Comparison of ENCODE assay signal across 8 cellular contexts in genomic region chr5:154197801-154198461, GRCh38. TPM values are rescaled to one million over a fixed set of nuclear protein-coding genes. Genes with fewer than 3 reads are reported as not detected.
DNase-seq lines count a peak whose midpoint lies in the region; ATAC-seq and TF ChIP-seq lines count a peak whose summit lies in the region.

No MANE protein-coding gene starts in this region.

- ATAC-seq in HG02938 (IDR thresholded peaks at IDR 0.05; ENCODE audit: unreplicated experiment) (no peak), GM21723 (IDR thresholded peaks at IDR 0.05; ENCODE audit: unreplicated experiment) (no peak)

- CTCF ChIA-PET in activated CD4-positive, alpha-beta memory T cell treated with anti-CD3 and anti-CD28 coated beads for 36 hours (lab: Charles Lee), result interaction anchor here (0.6 to 4.0 kb wide), 11 partner anchors 8 to 224 kb away, joined by 3 to 27 read pairs (median 8); no protein-coding TSS in a partner anchor

- TF ChIP-seq CTCF in fibroblast of mammary gland (conservative IDR thresholded peaks at IDR 0.05; ENCODE audit: control insufficient read depth, insufficient read depth, low read depth, low read length), result no peak
- no peak for TF ChIP-seq CTCF in mesothelial cell of epicardium (IDR thresholded peaks at IDR 0.05; ENCODE audit: unreplicated experiment)

- peak overlapping the region; percentile 65 for H3K27ac Mint-ChIP-seq in activated CD4-positive, alpha-beta memory T cell treated with anti-CD3 and anti-CD28 coated beads for 36 hours
- no peak overlapping the region for H3K27ac Mint-ChIP-seq in mesothelial cell of epicardium

- intact Hi-C loops in activated CD4-positive, alpha-beta memory T cell treated with anti-CD3 and anti-CD28 coated beads for 36 hours (cut with micrococcal nuclease), result loop anchor here (1.0 to 10.0 kb wide), 5 partner anchors 16 to 657 kb away; partner anchors contain the start of genes CNOT8, FAXDC2 and LARP1

- peaks cover 23% of the 10 kb centered on the region for H3K36me3 Mint-ChIP-seq in activated CD4-positive, alpha-beta memory T cell treated with anti-CD3 and anti-CD28 coated beads for 36 hours
- no peaks in the 10 kb centered on the region for H3K36me3 Mint-ChIP-seq in mesothelial cell of epicardium

- POLR2A ChIA-PET in activated CD4-positive, alpha-beta memory T cell treated with anti-CD3 and anti-CD28 coated beads for 36 hours (lab: Charles Lee), result interaction anchor here (1.0 to 1.7 kb wide), 5 partner anchors 8 to 18 kb away, joined by 3 to 5 read pairs (median 3); partner anchors contain the start of gene GALNT10

- no peaks in the 10 kb centered on the region for H3K27me3 Mint-ChIP-seq in activated CD4-positive, alpha-beta memory T cell treated with anti-CD3 and anti-CD28 coated beads for 36 hours
- H3K27me3 Mint-ChIP-seq in mesothelial cell of epicardium (ENCODE audit: low read depth), result peaks cover 34% of the 10 kb centered on the region

- no peak overlapping the region for H3K4me3 ChIP-seq in fibroblast of mammary gland (ENCODE audit: control insufficient read depth, low read depth, low read length)

- peaks cover 71% of the 10 kb centered on the region for H3K4me1 Mint-ChIP-seq in activated CD4-positive, alpha-beta memory T cell treated with anti-CD3 and anti-CD28 coated beads for 36 hours (ENCODE audit: low read depth)
- peaks cover 29% of the 10 kb centered on the region for H3K4me1 Mint-ChIP-seq in mesothelial cell of epicardium

- DNase-seq in DMS79 treated with DMSO at 0.1 percent for 48 hours (lab: John Stamatoyannopoulos, UW) (peak; percentile 90), MV-4-11 (lab: John Stamatoyannopoulos, UW) (peak; percentile 39), fibroblast of mammary gland (ENCODE audit: low read depth) (peak; percentile 68), mesothelial cell of epicardium (ENCODE audit: low spot score in 2 of 2, unreplicated experiment in 2 of 2) (no peak)
- peak; percentile 87 for DNase-seq in activated CD4-positive, alpha-beta memory T cell treated with anti-CD3 and anti-CD28 coated beads for 36 hours
- peak; percentile 54 to 55 for DNase-seq in stimulated activated CD8-positive, alpha-beta memory T cell treated with anti-CD3 and anti-CD28 coated beads, Interleukin-7, amount 100 ng/mL, for 4 hours (ENCODE audit: low read depth in 2 of 2)

- no peak overlapping the region for H3K4me3 Mint-ChIP-seq in activated CD4-positive, alpha-beta memory T cell treated with anti-CD3 and anti-CD28 coated beads for 36 hours
- no peak overlapping the region for H3K4me3 Mint-ChIP-seq in mesothelial cell of epicardium

- no peaks in the 10 kb centered on the region for H3K9me3 Mint-ChIP-seq in activated CD4-positive, alpha-beta memory T cell treated with anti-CD3 and anti-CD28 coated beads for 36 hours
- H3K9me3 Mint-ChIP-seq in mesothelial cell of epicardium, result no peaks in the 10 kb centered on the region

RNA-seq across cellular contexts. Expression of gene GALNT10, which starts 7.4 kb away (rescaled TPM):
- 10 to 100 TPM; 23.8 to 26.9 TPM for total RNA-seq in activated CD4-positive, alpha-beta memory T cell treated with anti-CD3 and anti-CD28 coated beads for 36 hours
- total RNA-seq in mesothelial cell of epicardium, result 13.5 to 14.5 TPM (median 13.9 TPM) in 3 replicates

Comparison
In these comparisons a context has a peak if more than half of its experiments do, and no peak if none do; other contexts are left out.
1. DNase-seq: peak in DMS79 treated with DMSO at 0.1 percent for 48 hours (single experiment), MV-4-11 (single experiment), activated CD4-positive, alpha-beta memory T cell treated with anti-CD3 and anti-CD28 coated beads for 36 hours (single experiment), fibroblast of mammary gland (single experiment) and stimulated activated CD8-positive, alpha-beta memory T cell treated with anti-CD3 and anti-CD28 coated beads, Interleukin-7, amount 100 ng/mL, for 4 hours (2 of 2); none in mesothelial cell of epicardium (0 of 2).